Comparison of ENCODE assay signal across 1 cellular context in genomic region chr1:46340404-46341221, GRCh38.
TF ChIP-seq lines count a peak whose summit lies in the region.

Gene NSUN4, plus strand, starts transcription at chr1:46340807. Its CDS starts 20 bp downstream, at chr1:46340827.

TF ChIP-seq in GM12878, 131 proteins besides CTCF, POLR2A, EP300 and RAD21 (continued from another document):
- TF ChIP-seq USF2 (IDR thresholded peaks at IDR 0.05; ENCODE audit: borderline replicate concordance, low read depth, low read length) (no peak), CHD4 (IDR thresholded peaks at IDR 0.05) (no peak), TBL1XR1 (IDR thresholded peaks at IDR 0.05; ENCODE audit: low read depth, low read length) (no peak), RB1 (IDR thresholded peaks at IDR 0.05; ENCODE audit: borderline replicate concordance) (peak; percentile 70; the same call in 1 of the 2 replicates), ETV6 (conservative IDR thresholded peaks at IDR 0.05 in 1 of 2, IDR thresholded peaks at IDR 0.05 in 1 of 2; ENCODE audit: borderline replicate concordance in 1 of 2, low read depth in 1 of 2) (peak in 1 of 2 experiments; percentile 40; a peak in 1 of 4 replicates), SMAD5 (IDR thresholded peaks at IDR 0.05; ENCODE audit: low read depth) (peak; percentile 76; the same call in 1 of the 2 replicates), DPF2 (IDR thresholded peaks at IDR 0.05) (0 out of 2 replicates have a peak, but pooled peaks have one; percentile 42), FOXK2 (IDR thresholded peaks at IDR 0.05) (no peak), STAT3 (IDR thresholded peaks at IDR 0.05; ENCODE audit: low read depth, low read length) (no peak), SREBF1 (IDR thresholded peaks at IDR 0.05; ENCODE audit: low read length) (no peak), SRF (IDR thresholded peaks at IDR 0.05; ENCODE audit: low read depth in 2 of 2, low read length in 2 of 2) (peak in 1 of 2 experiments; percentile 60; a peak in 1 of 4 replicates), POLR2AphosphoS2 (IDR thresholded peaks at IDR 0.05; ENCODE audit: low read depth, low read length) (no peak), SP1 (IDR thresholded peaks at IDR 0.05; ENCODE audit: low read depth, low read length) (peak; percentile 37)
- TF ChIP-seq, protein P1, sequence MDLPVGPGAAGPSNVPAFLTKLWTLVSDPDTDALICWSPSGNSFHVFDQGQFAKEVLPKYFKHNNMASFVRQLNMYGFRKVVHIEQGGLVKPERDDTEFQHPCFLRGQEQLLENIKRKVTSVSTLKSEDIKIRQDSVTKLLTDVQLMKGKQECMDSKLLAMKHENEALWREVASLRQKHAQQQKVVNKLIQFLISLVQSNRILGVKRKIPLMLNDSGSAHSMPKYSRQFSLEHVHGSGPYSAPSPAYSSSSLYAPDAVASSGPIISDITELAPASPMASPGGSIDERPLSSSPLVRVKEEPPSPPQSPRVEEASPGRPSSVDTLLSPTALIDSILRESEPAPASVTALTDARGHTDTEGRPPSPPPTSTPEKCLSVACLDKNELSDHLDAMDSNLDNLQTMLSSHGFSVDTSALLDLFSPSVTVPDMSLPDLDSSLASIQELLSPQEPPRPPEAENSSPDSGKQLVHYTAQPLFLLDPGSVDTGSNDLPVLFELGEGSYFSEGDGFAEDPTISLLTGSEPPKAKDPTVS (IDR thresholded peaks at IDR 0.05; ENCODE audit: low read depth, low read length), result peak; percentile 47; the same call in 1 of the 2 replicates
